In the genomic region with DNA sequence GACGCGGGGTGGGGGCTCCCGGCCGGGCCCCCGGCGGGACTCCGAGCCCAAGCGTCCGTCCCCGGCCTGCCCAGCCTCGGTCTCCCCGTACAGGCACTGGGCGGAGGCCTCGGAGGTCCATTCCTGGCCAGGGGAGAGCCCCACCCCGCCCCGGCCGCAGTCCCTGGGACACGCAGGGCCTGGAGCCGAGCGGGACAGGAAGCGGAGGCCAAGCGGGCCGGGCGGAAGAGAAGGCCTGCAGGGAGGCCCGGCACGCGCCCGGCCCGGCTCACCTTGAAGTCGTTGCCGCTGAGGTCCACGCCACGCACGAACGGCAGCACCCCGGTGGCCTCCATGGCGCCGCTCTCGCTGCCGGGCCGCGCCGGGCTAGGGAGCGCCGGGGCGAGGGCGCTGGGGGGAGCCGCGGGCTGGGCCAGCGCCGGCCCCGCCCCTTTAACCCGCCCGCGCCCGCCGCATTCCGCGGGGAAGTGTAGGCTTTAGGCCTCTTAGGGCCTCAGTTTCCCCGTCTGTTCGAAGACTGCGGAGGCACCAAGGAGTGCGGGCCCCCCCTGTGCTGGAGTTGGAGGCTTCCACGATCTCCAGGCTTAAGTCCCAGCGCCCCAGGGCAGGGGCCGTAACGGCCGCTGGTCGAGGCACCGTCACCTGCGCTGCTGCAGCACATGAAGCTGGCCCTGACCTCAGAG, we compare ENCODE assay signal across 1 cellular context.
TF ChIP-seq lines count a peak whose summit lies in the region.

A gene (minus strand): TSS at position 383 of the 683 bp plus-strand sequence. CDS start 48 bp downstream, at position 335.

TF ChIP-seq in A549, 52 proteins besides CTCF, POLR2A, EP300 and RAD21 (continued from another document):
- TF ChIP-seq, protein P1, sequence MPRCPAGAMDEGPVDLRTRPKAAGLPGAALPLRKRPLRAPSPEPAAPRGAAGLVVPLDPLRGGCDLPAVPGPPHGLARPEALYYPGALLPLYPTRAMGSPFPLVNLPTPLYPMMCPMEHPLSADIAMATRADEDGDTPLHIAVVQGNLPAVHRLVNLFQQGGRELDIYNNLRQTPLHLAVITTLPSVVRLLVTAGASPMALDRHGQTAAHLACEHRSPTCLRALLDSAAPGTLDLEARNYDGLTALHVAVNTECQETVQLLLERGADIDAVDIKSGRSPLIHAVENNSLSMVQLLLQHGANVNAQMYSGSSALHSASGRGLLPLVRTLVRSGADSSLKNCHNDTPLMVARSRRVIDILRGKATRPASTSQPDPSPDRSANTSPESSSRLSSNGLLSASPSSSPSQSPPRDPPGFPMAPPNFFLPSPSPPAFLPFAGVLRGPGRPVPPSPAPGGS (IDR thresholded peaks at IDR 0.05), result peak; percentile 50; the same call in 2 of the 3 replicates
- TF ChIP-seq, protein P2, sequence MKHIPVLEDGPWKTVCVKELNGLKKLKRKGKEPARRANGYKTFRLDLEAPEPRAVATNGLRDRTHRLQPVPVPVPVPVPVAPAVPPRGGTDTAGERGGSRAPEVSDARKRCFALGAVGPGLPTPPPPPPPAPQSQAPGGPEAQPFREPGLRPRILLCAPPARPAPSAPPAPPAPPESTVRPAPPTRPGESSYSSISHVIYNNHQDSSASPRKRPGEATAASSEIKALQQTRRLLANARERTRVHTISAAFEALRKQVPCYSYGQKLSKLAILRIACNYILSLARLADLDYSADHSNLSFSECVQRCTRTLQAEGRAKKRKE (CRISPR knock-in tag; IDR thresholded peaks at IDR 0.05; ENCODE audit: low read depth), result no peak
- TF ChIP-seq PHF8 (IDR thresholded peaks at IDR 0.05; ENCODE audit: borderline replicate concordance, low read depth), result peak; percentile 98
- TF ChIP-seq, protein P3, sequence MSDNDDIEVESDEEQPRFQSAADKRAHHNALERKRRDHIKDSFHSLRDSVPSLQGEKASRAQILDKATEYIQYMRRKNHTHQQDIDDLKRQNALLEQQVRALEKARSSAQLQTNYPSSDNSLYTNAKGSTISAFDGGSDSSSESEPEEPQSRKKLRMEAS (IDR thresholded peaks at IDR 0.05), result peak; percentile 63
- 0 out of 2 replicates have a peak, but pooled peaks have one; percentile 13 for TF ChIP-seq SREBF2 (IDR thresholded peaks at IDR 0.05)
- TF ChIP-seq TP53 (CRISPR knock-in tag; IDR thresholded peaks at IDR 0.05), result peak; percentile 55; the same call in 1 of the 2 replicates
- no peak for TF ChIP-seq SMC3 (IDR thresholded peaks at IDR 0.05)
- TF ChIP-seq CBX2 (IDR thresholded peaks at IDR 0.05; ENCODE audit: borderline replicate concordance, low read depth), result no peak
TF ChIP-seq in A549: peak in this region for 9.
